In the genomic region with DNA sequence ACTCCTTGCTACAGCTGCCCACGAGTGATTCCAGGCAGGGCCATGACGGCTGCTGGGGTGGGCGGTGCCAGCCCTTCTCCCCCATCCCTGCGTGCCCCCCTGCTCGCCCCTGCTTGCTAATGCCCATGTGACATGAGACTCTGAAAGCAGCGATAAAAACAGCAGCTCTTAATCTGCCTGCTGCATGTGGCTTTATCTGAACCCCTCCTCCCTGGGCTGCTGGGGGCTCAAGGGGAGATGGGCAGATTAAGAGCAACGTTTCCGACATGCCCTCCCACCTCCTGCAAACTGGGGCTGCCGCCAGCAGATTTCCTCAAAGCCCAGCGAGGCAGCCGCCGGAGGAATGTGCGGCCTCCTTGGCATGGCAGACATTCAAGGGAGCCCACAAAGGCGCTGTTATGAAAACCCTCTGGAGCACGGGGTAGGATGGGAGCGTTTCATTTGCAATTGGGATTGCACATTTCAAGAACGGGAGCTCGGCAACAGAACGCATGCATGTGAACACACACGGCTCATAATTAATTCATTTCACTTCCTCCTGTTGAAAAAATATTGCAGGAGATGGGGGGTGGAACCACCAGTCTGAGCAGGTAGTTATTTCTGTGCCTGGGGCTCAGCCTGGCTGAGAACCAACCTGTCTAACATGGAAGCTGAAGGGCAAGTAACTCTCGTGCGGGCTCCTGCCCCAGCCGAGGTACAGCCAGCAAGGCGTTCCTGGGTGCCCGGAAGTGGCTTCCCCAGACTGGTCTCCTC, we compare ENCODE assay signal across 9 cellular contexts.
DNase-seq lines count a peak whose midpoint lies in the region; ATAC-seq and TF ChIP-seq lines count a peak whose summit lies in the region.
"Had no signal": no experiment of that assay in that cellular context is flagged by ENCODE, and none has a peak within 500 bp of the region (broad histone marks: within the 10 kb centered on the region; RNA-seq: fewer than 3 reads in every experiment).

No MANE protein-coding gene starts in this region.

- H3K27me3 ChIP-seq in cardiac muscle cell = no peaks in the 10 kb centered on the region

- H3K36me3 ChIP-seq in cardiac muscle cell = no peaks in the 10 kb centered on the region

- POLR2A ChIA-PET in activated CD4-positive, alpha-beta memory T cell treated with anti-CD3 and anti-CD28 coated beads, Interleukin-2, amount 10 ng/mL, durations not matched to agents 7 days and 5 days (lab: Charles Lee) = no interaction called here

- H3K4me1 Mint-ChIP-seq in activated T-helper 17 cell treated with anti-CD3 and anti-CD28 coated beads, Interleukin-2, amount 50 U/mL, for 72 hours = peaks cover 4% of the 10 kb centered on the region
- H3K4me1 Mint-ChIP-seq in activated CD4-positive, alpha-beta memory T cell treated with anti-CD3 and anti-CD28 coated beads, Interleukin-2, amount 10 ng/mL, durations not matched to agents 7 days and 5 days = peaks cover 4% of the 10 kb centered on the region

- no peaks in the 10 kb centered on the region for H3K36me3 Mint-ChIP-seq in activated T-helper 17 cell treated with anti-CD3 and anti-CD28 coated beads, Interleukin-2, amount 50 U/mL, for 72 hours (ENCODE audit: low read depth)
- H3K36me3 Mint-ChIP-seq in activated CD4-positive, alpha-beta memory T cell treated with anti-CD3 and anti-CD28 coated beads, Interleukin-2, amount 10 ng/mL, durations not matched to agents 7 days and 5 days (ENCODE audit: low read depth) = no peaks in the 10 kb centered on the region

- ATAC-seq in HG03442 (IDR thresholded peaks at IDR 0.05; ENCODE audit: unreplicated experiment) = peak; percentile 58
- no peak for ATAC-seq in activated T-helper 17 cell treated with anti-CD3 and anti-CD28 coated beads, Interleukin-2, amount 50 U/mL, for 72 hours (replicated peaks)

- no peak overlapping the region for H3K27ac ChIP-seq in cardiac muscle cell
- H3K27ac ChIP-seq: 22Rv1 had no signal

- no peak overlapping the region for H3K4me3 ChIP-seq in cardiac muscle cell

- H3K27me3 Mint-ChIP-seq in activated T-helper 17 cell treated with anti-CD3 and anti-CD28 coated beads, Interleukin-2, amount 50 U/mL, for 72 hours = peaks cover 29% of the 10 kb centered on the region
- peaks cover 21% of the 10 kb centered on the region for H3K27me3 Mint-ChIP-seq in activated CD4-positive, alpha-beta memory T cell treated with anti-CD3 and anti-CD28 coated beads, Interleukin-2, amount 10 ng/mL, durations not matched to agents 7 days and 5 days

- H3K9me3 ChIP-seq in cardiac muscle cell (ENCODE audit: low read depth) = no peaks in the 10 kb centered on the region

- DNase-seq in DMS 273 (lab: John Stamatoyannopoulos, UW; ENCODE audit: unreplicated experiment) (peak; percentile 12), DMS 273 treated with DMSO at 0.1 percent for 48 hours (lab: John Stamatoyannopoulos, UW) (no peak), cardiac muscle cell (ENCODE audit: low read depth in 1 of 2, low spot score in 1 of 2) (peak; percentile 52 to 92), putamen (ENCODE audit: low spot score) (peak; percentile 87), SHP77 (lab: John Stamatoyannopoulos, UW) (no peak)
- no peak for DNase-seq in activated CD4-positive, alpha-beta memory T cell treated with anti-CD3 and anti-CD28 coated beads, Interleukin-2, amount 10 ng/mL, durations not matched to agents 7 days and 5 days

- no peak overlapping the region for H3K27ac Mint-ChIP-seq in activated T-helper 17 cell treated with anti-CD3 and anti-CD28 coated beads, Interleukin-2, amount 50 U/mL, for 72 hours
- no peak overlapping the region for H3K27ac Mint-ChIP-seq in activated CD4-positive, alpha-beta memory T cell treated with anti-CD3 and anti-CD28 coated beads, Interleukin-2, amount 10 ng/mL, durations not matched to agents 7 days and 5 days

- no peak for TF ChIP-seq CTCF in cardiac muscle cell (IDR thresholded peaks at IDR 0.05; ENCODE audit: low read depth, low read length)

- no peaks in the 10 kb centered on the region for H3K9me3 Mint-ChIP-seq in activated T-helper 17 cell treated with anti-CD3 and anti-CD28 coated beads, Interleukin-2, amount 50 U/mL, for 72 hours
- H3K9me3 Mint-ChIP-seq in activated CD4-positive, alpha-beta memory T cell treated with anti-CD3 and anti-CD28 coated beads, Interleukin-2, amount 10 ng/mL, durations not matched to agents 7 days and 5 days = no peaks in the 10 kb centered on the region

- no peaks in the 10 kb centered on the region for H3K4me1 ChIP-seq in cardiac muscle cell (ENCODE audit: low read depth)

- CTCF ChIA-PET in activated CD4-positive, alpha-beta memory T cell treated with anti-CD3 and anti-CD28 coated beads, Interleukin-2, amount 10 ng/mL, durations not matched to agents 7 days and 5 days (lab: Charles Lee) = no interaction called here

- peak overlapping the region; percentile 37 for H3K4me3 Mint-ChIP-seq in activated T-helper 17 cell treated with anti-CD3 and anti-CD28 coated beads, Interleukin-2, amount 50 U/mL, for 72 hours
- H3K4me3 Mint-ChIP-seq in activated CD4-positive, alpha-beta memory T cell treated with anti-CD3 and anti-CD28 coated beads, Interleukin-2, amount 10 ng/mL, durations not matched to agents 7 days and 5 days = no peak overlapping the region

Comparison
In these comparisons a context has a peak if more than half of its experiments do, and no peak if none do; other contexts are left out.
1. DNase-seq: peak in DMS 273 (single experiment), cardiac muscle cell (2 of 2) and putamen (single experiment); none in DMS 273 treated with DMSO at 0.1 percent for 48 hours (single experiment), SHP77 (0 of 2) and activated CD4-positive, alpha-beta memory T cell treated with anti-CD3 and anti-CD28 coated beads, Interleukin-2, amount 10 ng/mL, durations not matched to agents 7 days and 5 days (single experiment).